Comparison of ENCODE assay signal across 22 cellular contexts in the genomic region with DNA sequence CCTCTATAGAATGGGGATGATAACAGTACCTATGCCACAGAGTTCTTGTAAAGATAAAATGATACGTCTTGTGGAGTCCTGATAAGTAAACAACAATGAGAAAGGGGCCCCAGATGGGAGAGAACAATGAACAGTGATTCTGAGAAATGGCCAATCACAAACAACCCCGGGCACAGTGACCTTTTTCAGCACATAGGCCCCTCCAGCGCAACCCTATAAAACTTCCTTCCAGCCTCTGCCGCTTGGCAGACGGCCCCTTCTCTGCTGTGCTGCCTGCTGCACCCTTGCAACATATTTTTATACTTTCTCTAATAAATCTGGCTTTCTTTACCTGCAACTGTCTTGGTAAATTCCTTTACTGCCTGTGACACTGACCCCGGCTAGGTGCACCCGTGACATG.
"Had no signal": no experiment of that assay in that cellular context is flagged by ENCODE, and none has a peak within 500 bp of the region (broad histone marks: within the 10 kb centered on the region; RNA-seq: fewer than 3 reads in every experiment).

No MANE protein-coding gene starts in this region.

- H3K9me3 ChIP-seq: breast epithelium, esophagus squamous epithelium, tibial artery had no signal

- H3K36me3 Mint-ChIP-seq: naive thymus-derived CD4-positive, alpha-beta T cell; neural progenitor cell; stimulated activated memory B cell treated with anti-CD40 and anti-IgM and Interleukin-4, amounts not matched to agents 10 μg/mL and 1 μg/mL and 100 μg/mL, for 72 hours had no signal

- H3K27ac Mint-ChIP-seq: activated B cell treated with CpG ODN at 0.5 μM for 24 hours; activated CD4-positive, alpha-beta memory T cell treated with anti-CD3 and anti-CD28 coated beads, Interleukin-2, amount 10 ng/mL, durations not matched to agents 7 days and 5 days; activated naive CD4-positive, alpha-beta T cell treated with anti-CD3 and anti-CD28 coated beads for 36 hours; activated naive CD8-positive, alpha-beta T cell treated with anti-CD3 and anti-CD28 coated beads, Interleukin-2, amount 50 U/mL, for 24 hours; activated T-cell treated with anti-CD3 and anti-CD28 coated beads, Interleukin-2, amount 50 U/mL, for 24 hours; activated T-helper 2 cell treated with anti-CD3 and anti-CD28 coated beads, Interferon-gamma antibody, Interleukin-2, Interleukin-4, amounts not matched to agents 10 μg/mL and 5 μg/mL and 100 μg/mL, durations not matched to agents 14 hours and 24 hours and 36 hours; dendritic cell treated with granulocyte-macrophage colony-stimulating factor and Interleukin-4, amounts not matched to agents 40 ng/mL and 50 ng/mL, for 4 days; naive thymus-derived CD4-positive, alpha-beta T cell; neural progenitor cell; stimulated activated memory B cell treated with anti-CD40 and anti-IgM and Interleukin-4, amounts not matched to agents 10 μg/mL and 1 μg/mL and 100 μg/mL, for 72 hours had no signal

- H3K27me3 ChIP-seq: breast epithelium, esophagus squamous epithelium, hepatocyte, tibial artery had no signal

- ATAC-seq: activated naive CD8-positive, alpha-beta T cell treated with anti-CD3 and anti-CD28 coated beads, Interleukin-2, amount 50 U/mL, for 24 hours; left lobe of liver; naive thymus-derived CD4-positive, alpha-beta T cell; sciatic nerve; stimulated activated memory B cell treated with anti-CD40 and anti-IgM and Interleukin-4, amounts not matched to agents 10 μg/mL and 1 μg/mL and 100 μg/mL, for 72 hours had no signal

- H3K4me1 ChIP-seq: breast epithelium had no signal

- DNase-seq: activated B cell treated with CpG ODN at 0.5 μM for 24 hours; activated CD4-positive, alpha-beta memory T cell treated with anti-CD3 and anti-CD28 coated beads, Interleukin-2, amount 10 ng/mL, durations not matched to agents 7 days and 5 days; activated CD4-positive, alpha-beta T cell treated with anti-CD3 and anti-CD28 coated beads for 4 hours; activated naive CD4-positive, alpha-beta T cell treated with anti-CD3 and anti-CD28 coated beads for 36 hours; activated naive CD8-positive, alpha-beta T cell treated with anti-CD3 and anti-CD28 coated beads, Interleukin-2, amount 50 U/mL, for 24 hours; activated T-cell treated with anti-CD3 and anti-CD28 coated beads, Interleukin-2, amount 50 U/mL, for 24 hours; cerebellar nuclear complex; effector memory CD4-positive, alpha-beta T cell; esophagus squamous epithelium; naive thymus-derived CD4-positive, alpha-beta T cell; stimulated activated CD4-positive, alpha-beta T cell treated with anti-CD3 and anti-CD28 coated beads, Interleukin-4, amount 100 ng/mL, for 24 hours; tibial artery had no signal

- H3K4me3 ChIP-seq: breast epithelium, esophagus squamous epithelium, hepatocyte, neural progenitor cell, SK-N-MC, smooth muscle cell, tibial artery had no signal

- H3K9me3 Mint-ChIP-seq: activated B cell treated with CpG ODN at 0.5 μM for 24 hours; activated CD4-positive, alpha-beta memory T cell treated with anti-CD3 and anti-CD28 coated beads, Interleukin-2, amount 10 ng/mL, durations not matched to agents 7 days and 5 days; activated naive CD4-positive, alpha-beta T cell treated with anti-CD3 and anti-CD28 coated beads for 36 hours; activated naive CD8-positive, alpha-beta T cell treated with anti-CD3 and anti-CD28 coated beads, Interleukin-2, amount 50 U/mL, for 24 hours; activated T-cell treated with anti-CD3 and anti-CD28 coated beads, Interleukin-2, amount 50 U/mL, for 24 hours; activated T-helper 2 cell treated with anti-CD3 and anti-CD28 coated beads, Interferon-gamma antibody, Interleukin-2, Interleukin-4, amounts not matched to agents 10 μg/mL and 5 μg/mL and 100 μg/mL, durations not matched to agents 14 hours and 24 hours and 36 hours; dendritic cell treated with granulocyte-macrophage colony-stimulating factor and Interleukin-4, amounts not matched to agents 40 ng/mL and 50 ng/mL, for 4 days; naive thymus-derived CD4-positive, alpha-beta T cell; neural progenitor cell; stimulated activated memory B cell treated with anti-CD40 and anti-IgM and Interleukin-4, amounts not matched to agents 10 μg/mL and 1 μg/mL and 100 μg/mL, for 72 hours had no signal

- H3K36me3 ChIP-seq: breast epithelium, esophagus squamous epithelium, neural progenitor cell, tibial artery had no signal

- H3K27ac ChIP-seq: breast epithelium, esophagus squamous epithelium, hepatocyte, neural progenitor cell, SK-N-MC, tibial artery had no signal
